ENCODE assay signal across 1 cellular context in the genomic region with DNA sequence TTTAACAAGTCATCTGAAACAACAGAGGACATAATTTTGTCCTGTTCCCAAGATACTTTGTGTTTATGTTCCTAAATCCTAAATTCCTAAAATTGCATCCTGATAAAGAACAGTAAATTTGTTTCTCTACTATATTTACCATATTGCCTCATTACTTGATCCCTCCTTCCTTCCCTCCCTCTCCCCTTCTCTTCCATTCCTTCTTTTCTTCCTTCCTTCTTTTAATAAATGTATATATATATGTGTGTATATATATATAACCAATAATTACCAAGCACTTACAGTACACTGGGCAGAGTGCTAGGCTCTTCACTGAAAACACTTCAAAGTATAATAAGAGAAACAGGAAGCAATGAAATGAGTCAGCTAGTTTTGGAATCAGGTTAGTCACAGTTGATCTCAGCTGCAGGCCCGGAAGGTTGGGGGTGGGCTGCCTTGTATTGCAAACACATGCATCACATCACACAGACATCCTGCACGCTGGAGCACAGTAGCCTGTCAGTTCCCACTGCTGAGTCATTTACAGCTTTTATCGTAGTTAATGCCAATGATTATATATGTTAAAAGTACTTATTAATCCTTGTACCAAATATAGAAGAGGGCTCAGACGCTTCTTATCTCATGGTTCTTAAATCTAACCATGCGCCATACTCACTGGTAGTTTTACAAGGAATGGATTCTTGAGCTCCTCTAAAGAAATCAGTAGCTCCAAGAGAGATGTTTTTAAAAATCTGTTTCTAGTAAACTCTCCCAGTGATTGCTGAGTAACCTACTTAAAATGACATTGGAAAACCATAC.
A peak's percentile ranks its signal among the peaks of the same experiment; 100 is the strongest.
TF ChIP-seq lines count a peak whose summit lies in the region.

No MANE protein-coding gene starts in this region.

TF ChIP-seq in K562, 482 proteins besides CTCF, POLR2A, EP300 and RAD21 (continues in another document):
- TF ChIP-seq KLF16 (IDR thresholded peaks at IDR 0.05) (peak; percentile 74; the same call in 1 of the 2 replicates), BCOR (IDR thresholded peaks at IDR 0.05) (peak; percentile 59; the same call in 1 of the 2 replicates), CSDE1 (IDR thresholded peaks at IDR 0.05) (peak in 1 of 2 experiments; percentile 33; a peak in 1 of 4 replicates), SOX6 (IDR thresholded peaks at IDR 0.05) (peak; percentile 95), ZNF316 (IDR thresholded peaks at IDR 0.05) (peak; percentile 99), EP400 (IDR thresholded peaks at IDR 0.05) (peak; percentile 85), ZMIZ1 (IDR thresholded peaks at IDR 0.05; ENCODE audit: low read depth in 2 of 2, low read length in 2 of 2) (peak in 1 of 2 experiments; percentile 87; a peak in 2 of 4 replicates), ZNF384 (IDR thresholded peaks at IDR 0.05; ENCODE audit: low read depth, low read length) (no peak), SP1 (CRISPR knock-in tag; IDR thresholded peaks at IDR 0.05) (no peak), NEUROD1 (IDR thresholded peaks at IDR 0.05; ENCODE audit: borderline replicate concordance, low read depth, low read length, partially characterized antibody) (peak; percentile 93), NRF1 (conservative IDR thresholded peaks at IDR 0.05 in 1 of 2, IDR thresholded peaks at IDR 0.05 in 1 of 2) (peak; percentile 59 to 67; a peak in 3 of 4 replicates), MAX (CRISPR knock-in tag; IDR thresholded peaks at IDR 0.05) (peak; percentile 48; the same call in 1 of the 2 replicates), KDM1A (IDR thresholded peaks at IDR 0.05) (peak; percentile 87 to 89), ZNF561 (CRISPR knock-in tag; conservative IDR thresholded peaks at IDR 0.05) (no peak), L3MBTL2 (IDR thresholded peaks at IDR 0.05) (peak; percentile 85), NCOR1 (IDR thresholded peaks at IDR 0.05) (peak; percentile 79), DEAF1 (CRISPR knock-in tag; IDR thresholded peaks at IDR 0.05) (0 out of 2 replicates have a peak, but pooled peaks have one; percentile 30), HDAC1 (IDR thresholded peaks at IDR 0.05) (peak in 1 of 2 experiments; percentile 84; a peak in 2 of 4 replicates), ZZZ3 (IDR thresholded peaks at IDR 0.05) (0 out of 2 replicates have a peak, but pooled peaks have one; percentile 45), NFIC (IDR thresholded peaks at IDR 0.05) (peak; percentile 52), TEAD4 (IDR thresholded peaks at IDR 0.05; ENCODE audit: low read length) (peak; percentile 82), TEAD4 (CRISPR knock-in tag; IDR thresholded peaks at IDR 0.05; ENCODE audit: borderline replicate concordance) (no peak), TEAD1 (CRISPR knock-in tag; IDR thresholded peaks at IDR 0.05) (peak in 1 of 2 experiments; percentile 54; a peak in 1 of 4 replicates), FUS (optimal IDR thresholded peaks at IDR 0.05; ENCODE audit: low read depth, low read length) (no peak), ZBTB17 (CRISPR knock-in tag; IDR thresholded peaks at IDR 0.05) (peak; percentile 34; the same call in 1 of the 2 replicates), ATF7 (IDR thresholded peaks at IDR 0.05) (peak; percentile 94), CEBPB (tag; IDR thresholded peaks at IDR 0.05) (peak; percentile 82), SMARCA4 (IDR thresholded peaks at IDR 0.05) (peak; percentile 95), NR2C2 (CRISPR knock-in tag; IDR thresholded peaks at IDR 0.05) (no peak), NR2C2 (tag; IDR thresholded peaks at IDR 0.05) (peak; percentile 66; the same call in 1 of the 2 replicates)
- TF ChIP-seq, protein P1, sequence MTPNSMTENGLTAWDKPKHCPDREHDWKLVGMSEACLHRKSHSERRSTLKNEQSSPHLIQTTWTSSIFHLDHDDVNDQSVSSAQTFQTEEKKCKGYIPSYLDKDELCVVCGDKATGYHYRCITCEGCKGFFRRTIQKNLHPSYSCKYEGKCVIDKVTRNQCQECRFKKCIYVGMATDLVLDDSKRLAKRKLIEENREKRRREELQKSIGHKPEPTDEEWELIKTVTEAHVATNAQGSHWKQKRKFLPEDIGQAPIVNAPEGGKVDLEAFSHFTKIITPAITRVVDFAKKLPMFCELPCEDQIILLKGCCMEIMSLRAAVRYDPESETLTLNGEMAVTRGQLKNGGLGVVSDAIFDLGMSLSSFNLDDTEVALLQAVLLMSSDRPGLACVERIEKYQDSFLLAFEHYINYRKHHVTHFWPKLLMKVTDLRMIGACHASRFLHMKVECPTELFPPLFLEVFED (CRISPR knock-in tag; conservative IDR thresholded peaks at IDR 0.05): peak; percentile 83; the same call in 1 of the 2 replicates
- TF ChIP-seq, protein P2, sequence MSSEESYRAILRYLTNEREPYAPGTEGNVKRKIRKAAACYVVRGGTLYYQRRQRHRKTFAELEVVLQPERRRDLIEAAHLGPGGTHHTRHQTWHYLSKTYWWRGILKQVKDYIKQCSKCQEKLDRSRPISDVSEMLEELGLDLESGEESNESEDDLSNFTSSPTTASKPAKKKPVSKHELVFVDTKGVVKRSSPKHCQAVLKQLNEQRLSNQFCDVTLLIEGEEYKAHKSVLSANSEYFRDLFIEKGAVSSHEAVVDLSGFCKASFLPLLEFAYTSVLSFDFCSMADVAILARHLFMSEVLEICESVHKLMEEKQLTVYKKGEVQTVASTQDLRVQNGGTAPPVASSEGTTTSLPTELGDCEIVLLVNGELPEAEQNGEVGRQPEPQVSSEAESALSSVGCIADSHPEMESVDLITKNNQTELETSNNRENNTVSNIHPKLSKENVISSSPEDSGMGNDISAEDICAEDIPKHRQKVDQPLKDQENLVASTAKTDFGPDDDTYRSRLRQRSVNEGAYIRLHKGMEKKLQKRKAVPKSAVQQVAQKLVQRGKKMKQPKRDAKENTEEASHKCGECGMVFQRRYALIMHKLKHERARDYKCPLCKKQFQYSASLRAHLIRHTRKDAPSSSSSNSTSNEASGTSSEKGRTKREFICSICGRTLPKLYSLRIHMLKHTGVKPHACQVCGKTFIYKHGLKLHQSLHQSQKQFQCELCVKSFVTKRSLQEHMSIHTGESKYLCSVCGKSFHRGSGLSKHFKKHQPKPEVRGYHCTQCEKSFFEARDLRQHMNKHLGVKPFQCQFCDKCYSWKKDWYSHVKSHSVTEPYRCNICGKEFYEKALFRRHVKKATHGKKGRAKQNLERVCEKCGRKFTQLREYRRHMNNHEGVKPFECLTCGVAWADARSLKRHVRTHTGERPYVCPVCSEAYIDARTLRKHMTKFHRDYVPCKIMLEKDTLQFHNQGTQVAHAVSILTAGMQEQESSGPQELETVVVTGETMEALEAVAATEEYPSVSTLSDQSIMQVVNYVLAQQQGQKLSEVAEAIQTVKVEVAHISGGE (CRISPR knock-in tag; IDR thresholded peaks at IDR 0.05): 0 out of 6 replicates have a peak, but pooled peaks of 1 of the 3 experiments have one; percentile 38
- TF ChIP-seq, protein P3, sequence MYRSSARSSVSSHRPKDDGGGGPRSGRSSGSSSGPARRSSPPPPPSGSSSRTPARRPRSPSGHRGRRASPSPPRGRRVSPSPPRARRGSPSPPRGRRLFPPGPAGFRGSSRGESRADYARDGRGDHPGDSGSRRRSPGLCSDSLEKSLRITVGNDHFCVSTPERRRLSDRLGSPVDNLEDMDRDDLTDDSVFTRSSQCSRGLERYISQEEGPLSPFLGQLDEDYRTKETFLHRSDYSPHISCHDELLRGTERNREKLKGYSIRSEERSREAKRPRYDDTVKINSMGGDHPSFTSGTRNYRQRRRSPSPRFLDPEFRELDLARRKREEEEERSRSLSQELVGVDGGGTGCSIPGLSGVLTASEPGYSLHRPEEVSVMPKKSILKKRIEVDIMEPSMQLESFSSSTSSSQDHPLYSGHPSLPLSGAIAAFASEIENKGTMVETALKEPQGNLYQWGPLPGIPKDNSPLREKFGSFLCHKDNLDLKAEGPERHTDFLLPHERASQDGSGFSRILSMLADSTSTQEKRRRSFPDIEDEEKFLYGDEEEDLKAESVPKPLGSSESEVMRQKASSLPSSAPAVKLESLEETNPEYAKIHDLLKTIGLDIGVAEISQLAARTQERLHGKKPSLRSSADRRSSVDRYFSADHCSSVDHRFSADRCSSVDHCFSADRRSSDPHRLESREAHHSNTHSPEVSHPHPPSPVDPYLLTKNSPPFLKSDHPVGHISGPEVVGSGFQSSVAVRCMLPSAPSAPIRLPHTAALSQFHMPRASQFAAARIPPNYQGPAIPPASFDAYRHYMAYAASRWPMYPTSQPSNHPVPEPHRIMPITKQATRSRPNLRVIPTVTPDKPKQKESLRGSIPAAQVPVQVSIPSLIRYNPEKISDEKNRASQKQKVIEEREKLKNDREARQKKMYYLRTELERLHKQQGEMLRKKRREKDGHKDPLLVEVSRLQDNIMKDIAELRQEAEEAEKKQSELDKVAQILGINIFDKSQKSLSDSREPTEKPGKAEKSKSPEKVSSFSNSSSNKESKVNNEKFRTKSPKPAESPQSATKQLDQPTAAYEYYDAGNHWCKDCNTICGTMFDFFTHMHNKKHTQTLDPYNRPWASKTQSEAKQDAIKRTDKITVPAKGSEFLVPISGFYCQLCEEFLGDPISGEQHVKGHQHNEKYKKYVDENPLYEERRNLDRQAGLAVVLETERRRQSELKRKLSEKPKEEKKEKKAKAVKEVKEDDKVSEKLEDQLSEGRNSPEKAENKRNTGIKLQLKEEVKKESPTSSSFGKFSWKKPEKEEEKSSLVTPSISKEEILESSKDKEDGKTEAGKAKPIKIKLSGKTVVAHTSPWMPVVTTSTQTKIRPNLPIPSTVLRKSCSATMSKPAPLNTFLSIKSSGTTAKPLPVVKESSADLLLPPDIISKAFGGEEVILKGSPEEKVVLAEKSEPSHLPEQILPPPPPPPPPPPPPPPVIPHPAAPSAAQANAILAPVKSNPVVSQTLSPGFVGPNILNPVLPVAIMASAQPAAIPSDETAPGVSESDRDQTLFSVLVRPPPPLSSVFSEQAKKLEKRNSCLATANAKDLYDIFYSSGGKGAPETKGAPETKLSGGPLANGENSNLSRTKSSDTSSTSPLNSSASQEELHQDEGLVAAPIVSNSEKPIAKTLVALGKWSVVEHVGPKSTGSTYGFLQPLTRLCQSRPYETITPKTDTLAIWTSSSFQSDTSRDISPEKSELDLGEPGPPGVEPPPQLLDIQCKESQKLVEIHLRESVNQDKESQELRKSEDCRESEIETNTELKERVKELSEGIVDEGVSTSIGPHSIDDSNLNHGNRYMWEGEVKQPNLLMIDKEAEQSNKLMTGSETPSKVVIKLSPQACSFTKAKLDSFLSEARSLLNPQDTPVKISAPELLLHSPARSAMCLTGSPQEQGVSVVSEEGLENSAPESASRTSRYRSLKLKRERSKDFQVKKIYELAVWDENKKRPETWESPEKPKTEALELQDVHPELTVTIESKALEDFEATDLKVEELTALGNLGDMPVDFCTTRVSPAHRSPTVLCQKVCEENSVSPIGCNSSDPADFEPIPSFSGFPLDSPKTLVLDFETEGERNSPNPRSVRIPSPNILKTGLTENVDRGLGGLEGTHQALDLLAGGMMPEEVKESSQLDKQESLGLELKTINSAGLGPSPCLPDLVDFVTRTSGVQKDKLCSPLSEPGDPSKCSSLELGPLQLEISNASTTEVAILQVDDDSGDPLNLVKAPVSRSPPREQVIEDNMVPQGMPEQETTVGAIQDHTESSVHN (IDR thresholded peaks at IDR 0.05; ENCODE audit: borderline replicate concordance in 1 of 2, low read depth in 1 of 2): peak in 1 of 2 experiments; percentile 98; a peak in 2 of 4 replicates
